20 cellular contexts compared by ENCODE assay signal in genomic region chr9:20642045-20642444, GRCh38. TPM values are rescaled to one million over a fixed set of nuclear protein-coding genes. Genes with fewer than 3 reads are reported as not detected.
DNase-seq lines count a peak whose midpoint lies in the region; FAIRE-seq and TF ChIP-seq lines count a peak whose summit lies in the region.
"Had no signal": no experiment of that assay in that cellular context is flagged by ENCODE, and none has a peak within 500 bp of the region (broad histone marks: within the 10 kb centered on the region; RNA-seq: fewer than 3 reads in every experiment).

No MANE protein-coding gene starts in this region.

- H3K36me3 ChIP-seq in HEK293 (ENCODE audit: control insufficient read depth in 2 of 2, insufficient read depth in 1 of 2, low read length in 2 of 2): no peaks in the 10 kb centered on the region
- H3K36me3 ChIP-seq: BLaER1, SJSA1 had no signal

- no peaks in the 10 kb centered on the region for H3K27me3 Mint-ChIP-seq in endothelial cell (ENCODE audit: unreplicated experiment)
- H3K27me3 Mint-ChIP-seq: CD4-positive, alpha-beta T cell had no signal

- TF ChIP-seq POLR2A in GM12892 (IDR thresholded peaks at IDR 0.05; ENCODE audit: low read depth, low read length) (no peak), erythroblast (IDR thresholded peaks at IDR 0.05; ENCODE audit: low read length) (no peak)

- FAIRE-seq in GM12892 (lab: Jason Lieb, UNC): peak; percentile 60

- no peak overlapping the region for H3K4me3 ChIP-seq in HEK293 (ENCODE audit: low read depth, low read length)
- H3K4me3 ChIP-seq: BLaER1, SJSA1 had no signal

- no peaks in the 10 kb centered on the region for H3K9me3 ChIP-seq in HEK293 (ENCODE audit: control insufficient read depth, insufficient read depth, low read depth, low read length)
- H3K9me3 ChIP-seq: BLaER1, Caco-2, SJSA1 had no signal

- TF ChIP-seq CTCF in HEK293 (tag by site-specific recombination; IDR thresholded peaks at IDR 0.05) (no peak), endothelial cell (IDR thresholded peaks at IDR 0.05; ENCODE audit: unreplicated experiment) (no peak)

- POLR2A ChIA-PET in HEK293 (lab: Yijun Ruan, JAX): interaction anchor here (2.2 kb wide), 1 partner anchor 42 kb away, joined by 7 read pairs; the partner anchor contains the start of gene FOCAD

- H3K27ac Mint-ChIP-seq in endothelial cell (ENCODE audit: unreplicated experiment): no peak overlapping the region
- H3K27ac Mint-ChIP-seq: CD4-positive, alpha-beta T cell; IgD-negative memory B cell had no signal

- H3K36me3 Mint-ChIP-seq in endothelial cell (ENCODE audit: low read depth, unreplicated experiment): no peaks in the 10 kb centered on the region

- no peak for DNase-seq in GM12892 (ENCODE audit: insufficient read length)
- DNase-seq in NCI-H69 (lab: John Stamatoyannopoulos, UW): peak; percentile 31
- peak; percentile 5 to 33 for DNase-seq in erythroblast (lab: John Stamatoyannopoulos, UW)
- DNase-seq in activated effector memory CD4-positive, alpha-beta T cell treated with Interleukin-2 at 50 U/mL for 16 hours: no peak
- DNase-seq in SHP77 (lab: John Stamatoyannopoulos, UW): no peak
- DNase-seq in endothelial cell (ENCODE audit: low spot score): no peak
- DNase-seq: Caco-2; CD4-positive, alpha-beta T cell; DMS 273 treated with DMSO at 0.1 percent for 48 hours; DMS79 treated with DMSO at 0.1 percent for 48 hours; MM.1S; NCI-H1048; NCI-H1436; NCI-H1930; NCI-H774; NK-92 treated with Interleukin-12 subunit alpha and Interleukin-12 subunit beta, amount 100 ng/mL, for 24 hours had no signal

- no peak overlapping the region for H3K27ac ChIP-seq in HEK293 (ENCODE audit: extremely low read depth, low read depth, low read length)
- H3K27ac ChIP-seq: BLaER1, SJSA1 had no signal

- H3K9me3 Mint-ChIP-seq in endothelial cell (ENCODE audit: unreplicated experiment): no peaks in the 10 kb centered on the region
- H3K9me3 Mint-ChIP-seq: CD4-positive, alpha-beta T cell had no signal

- peaks cover 15% of the 10 kb centered on the region; the same call in 1 of the 2 replicates for H3K4me1 ChIP-seq in HEK293 (ENCODE audit: control insufficient read depth, insufficient read depth, low read length)
- H3K4me1 ChIP-seq: Caco-2, SJSA1 had no signal

- CTCF ChIA-PET in HEK293 (lab: Yijun Ruan, JAX): interaction anchor here (5.5 kb wide), 1 partner anchor 17 kb away, joined by 29 read pairs; no protein-coding TSS in a partner anchor

- H3K4me1 Mint-ChIP-seq in endothelial cell (ENCODE audit: unreplicated experiment): peaks cover 1% of the 10 kb centered on the region

- no peak overlapping the region for H3K4me3 Mint-ChIP-seq in endothelial cell (ENCODE audit: unreplicated experiment)
- H3K4me3 Mint-ChIP-seq: CD4-positive, alpha-beta T cell; IgD-negative memory B cell had no signal

TF ChIP-seq in HEK293, 187 proteins besides CTCF, POLR2A, EP300 and RAD21:
- TF ChIP-seq ZSCAN4 (tag by site-specific recombination; IDR thresholded peaks at IDR 0.05): peak; percentile 86
- no peak for TF ChIP-seq GLI4 (tag by site-specific recombination; IDR thresholded peaks at IDR 0.05)
- TF ChIP-seq ZBTB48 (tag by site-specific recombination; IDR thresholded peaks at IDR 0.05): peak; percentile 27; the same call in 1 of the 2 replicates

RNA-seq across cellular contexts. Expression of gene MLLT3, which starts 19.7 kb away (rescaled TPM):
- 32.7 TPM for polyA plus RNA-seq in GM12892 (2012; ENCODE audit: missing spikeins)
- total RNA-seq in endothelial cell (ENCODE audit: unreplicated experiment): 25.2 TPM

RNA-seq across cellular contexts. Expression of gene FOCAD, which starts 42.0 kb away (rescaled TPM):
- polyA plus RNA-seq in GM12892 (2012; ENCODE audit: missing spikeins): 25.7 TPM
- total RNA-seq in endothelial cell (ENCODE audit: unreplicated experiment): 57.2 TPM

Comparison
In these comparisons a context has a peak if more than half of its experiments do, and no peak if none do; other contexts are left out.
1. DNase-seq: peak in NCI-H69 (single experiment) and erythroblast (2 of 2); none in GM12892 (single experiment), activated effector memory CD4-positive, alpha-beta T cell treated with Interleukin-2 at 50 U/mL for 16 hours (single experiment), SHP77 (0 of 2) and endothelial cell (single experiment).